ENCODE assay signal across 2 cellular contexts in genomic region chr12:131017477-131017991, GRCh38.
A peak's percentile ranks its signal among the peaks of the same experiment; 100 is the strongest.
TF ChIP-seq lines count a peak whose summit lies in the region.

No MANE protein-coding gene starts in this region.

TF ChIP-seq in HEK293, 187 proteins besides CTCF, POLR2A, EP300 and RAD21 (continued from another document):
- TF ChIP-seq ZNF639 (tag by site-specific recombination; IDR thresholded peaks at IDR 0.05) = no peak

TF ChIP-seq in HepG2, 621 proteins besides CTCF, POLR2A, EP300 and RAD21 (continued from another document):
- TF ChIP-seq, protein P1, sequence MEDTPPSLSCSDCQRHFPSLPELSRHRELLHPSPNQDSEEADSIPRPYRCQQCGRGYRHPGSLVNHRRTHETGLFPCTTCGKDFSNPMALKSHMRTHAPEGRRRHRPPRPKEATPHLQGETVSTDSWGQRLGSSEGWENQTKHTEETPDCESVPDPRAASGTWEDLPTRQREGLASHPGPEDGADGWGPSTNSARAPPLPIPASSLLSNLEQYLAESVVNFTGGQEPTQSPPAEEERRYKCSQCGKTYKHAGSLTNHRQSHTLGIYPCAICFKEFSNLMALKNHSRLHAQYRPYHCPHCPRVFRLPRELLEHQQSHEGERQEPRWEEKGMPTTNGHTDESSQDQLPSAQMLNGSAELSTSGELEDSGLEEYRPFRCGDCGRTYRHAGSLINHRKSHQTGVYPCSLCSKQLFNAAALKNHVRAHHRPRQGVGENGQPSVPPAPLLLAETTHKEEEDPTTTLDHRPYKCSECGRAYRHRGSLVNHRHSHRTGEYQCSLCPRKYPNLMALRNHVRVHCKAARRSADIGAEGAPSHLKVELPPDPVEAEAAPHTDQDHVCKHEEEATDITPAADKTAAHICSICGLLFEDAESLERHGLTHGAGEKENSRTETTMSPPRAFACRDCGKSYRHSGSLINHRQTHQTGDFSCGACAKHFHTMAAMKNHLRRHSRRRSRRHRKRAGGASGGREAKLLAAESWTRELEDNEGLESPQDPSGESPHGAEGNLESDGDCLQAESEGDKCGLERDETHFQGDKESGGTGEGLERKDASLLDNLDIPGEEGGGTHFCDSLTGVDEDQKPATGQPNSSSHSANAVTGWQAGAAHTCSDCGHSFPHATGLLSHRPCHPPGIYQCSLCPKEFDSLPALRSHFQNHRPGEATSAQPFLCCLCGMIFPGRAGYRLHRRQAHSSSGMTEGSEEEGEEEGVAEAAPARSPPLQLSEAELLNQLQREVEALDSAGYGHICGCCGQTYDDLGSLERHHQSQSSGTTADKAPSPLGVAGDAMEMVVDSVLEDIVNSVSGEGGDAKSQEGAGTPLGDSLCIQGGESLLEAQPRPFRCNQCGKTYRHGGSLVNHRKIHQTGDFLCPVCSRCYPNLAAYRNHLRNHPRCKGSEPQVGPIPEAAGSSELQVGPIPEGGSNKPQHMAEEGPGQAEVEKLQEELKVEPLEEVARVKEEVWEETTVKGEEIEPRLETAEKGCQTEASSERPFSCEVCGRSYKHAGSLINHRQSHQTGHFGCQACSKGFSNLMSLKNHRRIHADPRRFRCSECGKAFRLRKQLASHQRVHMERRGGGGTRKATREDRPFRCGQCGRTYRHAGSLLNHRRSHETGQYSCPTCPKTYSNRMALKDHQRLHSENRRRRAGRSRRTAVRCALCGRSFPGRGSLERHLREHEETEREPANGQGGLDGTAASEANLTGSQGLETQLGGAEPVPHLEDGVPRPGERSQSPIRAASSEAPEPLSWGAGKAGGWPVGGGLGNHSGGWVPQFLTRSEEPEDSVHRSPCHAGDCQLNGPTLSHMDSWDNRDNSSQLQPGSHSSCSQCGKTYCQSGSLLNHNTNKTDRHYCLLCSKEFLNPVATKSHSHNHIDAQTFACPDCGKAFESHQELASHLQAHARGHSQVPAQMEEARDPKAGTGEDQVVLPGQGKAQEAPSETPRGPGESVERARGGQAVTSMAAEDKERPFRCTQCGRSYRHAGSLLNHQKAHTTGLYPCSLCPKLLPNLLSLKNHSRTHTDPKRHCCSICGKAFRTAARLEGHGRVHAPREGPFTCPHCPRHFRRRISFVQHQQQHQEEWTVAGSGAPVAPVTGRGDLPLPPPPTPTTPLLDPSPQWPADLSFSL (CRISPR knock-in tag; IDR thresholded peaks at IDR 0.05) = peak; percentile 87
- no peak for TF ChIP-seq ZNF761 (CRISPR knock-in tag; conservative IDR thresholded peaks at IDR 0.05)
